In the genomic region with DNA sequence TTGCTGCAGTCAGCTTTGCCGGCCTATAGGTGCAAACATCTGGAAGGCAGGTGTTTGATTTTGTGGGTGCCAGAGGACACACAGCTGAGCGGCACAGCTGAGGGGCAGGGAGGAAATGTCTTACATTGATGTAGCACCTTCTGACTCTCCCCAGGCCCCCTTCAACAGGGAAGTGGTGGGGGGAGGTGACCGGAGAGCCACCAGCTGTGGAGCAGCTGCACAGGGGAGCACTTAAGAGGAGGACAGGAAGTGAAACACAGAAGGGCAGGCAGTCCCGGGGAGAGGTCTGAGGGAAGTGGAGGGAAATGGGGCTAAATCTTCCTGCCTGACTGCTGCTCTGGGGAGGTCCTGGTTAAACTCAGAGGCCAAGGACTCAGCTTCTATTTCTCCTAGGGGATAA, we compare ENCODE assay signal across 13 cellular contexts.
DNase-seq lines count a peak whose midpoint lies in the region; ATAC-seq and TF ChIP-seq lines count a peak whose summit lies in the region.
"Had no signal": no experiment of that assay in that cellular context is flagged by ENCODE, and none has a peak within 500 bp of the region (broad histone marks: within the 10 kb centered on the region; RNA-seq: fewer than 3 reads in every experiment).

No MANE protein-coding gene starts in this region.

- no peak overlapping the region for H3K27ac ChIP-seq in MM.1S (ENCODE audit: low read length)
- H3K27ac ChIP-seq: KMS-11, thyroid gland had no signal

- H3K9me3 Mint-ChIP-seq in activated naive CD8-positive, alpha-beta T cell treated with anti-CD3 and anti-CD28 coated beads, Interleukin-2, amount 10 ng/mL, durations not matched to agents 7 days and 5 days, result peaks cover 3% of the 10 kb centered on the region
- no peaks in the 10 kb centered on the region for H3K9me3 Mint-ChIP-seq in glutamatergic neuron (ENCODE audit: unreplicated experiment)
- H3K9me3 Mint-ChIP-seq: T-helper 1 cell treated with Interleukin-12 subunit alpha and Interleukin-12 subunit beta and Interleukin-4 antibody, amounts not matched to agents 30 μg/mL and 1 μg/mL, for 36 hours had no signal

- no peaks in the 10 kb centered on the region for H3K36me3 Mint-ChIP-seq in activated naive CD8-positive, alpha-beta T cell treated with anti-CD3 and anti-CD28 coated beads, Interleukin-2, amount 10 ng/mL, durations not matched to agents 7 days and 5 days
- H3K36me3 Mint-ChIP-seq in glutamatergic neuron (ENCODE audit: unreplicated experiment), result no peaks in the 10 kb centered on the region

- H3K27me3 Mint-ChIP-seq in activated naive CD8-positive, alpha-beta T cell treated with anti-CD3 and anti-CD28 coated beads, Interleukin-2, amount 10 ng/mL, durations not matched to agents 7 days and 5 days, result peaks cover 3% of the 10 kb centered on the region
- no peaks in the 10 kb centered on the region for H3K27me3 Mint-ChIP-seq in glutamatergic neuron (ENCODE audit: unreplicated experiment)

- peaks cover 12% of the 10 kb centered on the region for H3K4me1 Mint-ChIP-seq in activated naive CD8-positive, alpha-beta T cell treated with anti-CD3 and anti-CD28 coated beads, Interleukin-2, amount 10 ng/mL, durations not matched to agents 7 days and 5 days
- H3K4me1 Mint-ChIP-seq in glutamatergic neuron (ENCODE audit: low read depth, unreplicated experiment), result no peaks in the 10 kb centered on the region

- H3K27me3 ChIP-seq in GM06990 (replicated peaks; ENCODE audit: control insufficient read depth, insufficient read depth, low read length) (no peaks in the 10 kb centered on the region), MM.1S (replicated peaks; ENCODE audit: insufficient read depth, low read length) (no peaks in the 10 kb centered on the region)
- H3K27me3 ChIP-seq: thyroid gland had no signal

- no peaks in the 10 kb centered on the region for H4K20me1 ChIP-seq in MM.1S (ENCODE audit: insufficient read depth, low read length)

- H3K4me1 ChIP-seq in MM.1S (ENCODE audit: low read length), result peaks cover 9% of the 10 kb centered on the region
- H3K4me1 ChIP-seq: thyroid gland had no signal

- TF ChIP-seq CTCF in GM06990 (IDR thresholded peaks at IDR 0.05; ENCODE audit: insufficient read depth, low read length, poor library complexity, severe bottlenecking) (no peak), MM.1S (IDR thresholded peaks at IDR 0.05; ENCODE audit: low read length) (no peak), glutamatergic neuron (IDR thresholded peaks at IDR 0.05; ENCODE audit: partially characterized antibody, unreplicated experiment) (no peak)

- no peak overlapping the region for H3K4me3 Mint-ChIP-seq in activated naive CD8-positive, alpha-beta T cell treated with anti-CD3 and anti-CD28 coated beads, Interleukin-2, amount 10 ng/mL, durations not matched to agents 7 days and 5 days
- no peak overlapping the region for H3K4me3 Mint-ChIP-seq in glutamatergic neuron (ENCODE audit: unreplicated experiment)
- H3K4me3 Mint-ChIP-seq: T-helper 1 cell treated with Interleukin-12 subunit alpha and Interleukin-12 subunit beta and Interleukin-4 antibody, amounts not matched to agents 30 μg/mL and 1 μg/mL, for 36 hours had no signal

- H3F3A ChIP-seq in MM.1S (ENCODE audit: insufficient read depth, low read length), result no peaks in the 10 kb centered on the region

- no peaks in the 10 kb centered on the region for H3K36me3 ChIP-seq in GM06990 (ENCODE audit: control insufficient read depth, insufficient read depth, low read length)
- no peaks in the 10 kb centered on the region for H3K36me3 ChIP-seq in MM.1S (replicated peaks; ENCODE audit: insufficient read depth, low read length)
- H3K36me3 ChIP-seq: thyroid gland had no signal

- peak; percentile 89 for ATAC-seq in GM21447 (IDR thresholded peaks at IDR 0.05; ENCODE audit: unreplicated experiment)
- peak; percentile 14 for ATAC-seq in activated naive CD8-positive, alpha-beta T cell treated with anti-CD3 and anti-CD28 coated beads, Interleukin-2, amount 10 ng/mL, durations not matched to agents 7 days and 5 days (ENCODE audit: low read depth)

- H3K79me2 ChIP-seq in MM.1S (ENCODE audit: low read length), result no peaks in the 10 kb centered on the region

- peak overlapping the region; percentile 26; the same call in 1 of the 2 replicates for H2AFZ ChIP-seq in MM.1S (ENCODE audit: low read length)

- no peaks in the 10 kb centered on the region for H3K9me2 ChIP-seq in MM.1S (replicated peaks; ENCODE audit: insufficient read depth, low read length)

- H3K9ac ChIP-seq in MM.1S (ENCODE audit: low read length), result no peak overlapping the region
- H3K9ac ChIP-seq: KMS-11 had no signal

- H3K4me2 ChIP-seq in MM.1S (ENCODE audit: low read depth, low read length), result peak overlapping the region; percentile 15; the same call in 1 of the 2 replicates
- H3K4me2 ChIP-seq: KMS-11 had no signal

- H3K4me3 ChIP-seq in GM06990 (replicated peaks; ENCODE audit: low read depth, low read length) (no peak overlapping the region), MM.1S (ENCODE audit: low read length) (no peak overlapping the region)
- H3K4me3 ChIP-seq: thyroid gland had no signal

- no peaks in the 10 kb centered on the region for H3K9me3 ChIP-seq in MM.1S (replicated peaks; ENCODE audit: insufficient read depth, low read length)
- H3K9me3 ChIP-seq: thyroid gland had no signal

- H3K27ac Mint-ChIP-seq in activated naive CD8-positive, alpha-beta T cell treated with anti-CD3 and anti-CD28 coated beads, Interleukin-2, amount 10 ng/mL, durations not matched to agents 7 days and 5 days, result no peak overlapping the region
- H3K27ac Mint-ChIP-seq in glutamatergic neuron (ENCODE audit: unreplicated experiment), result no peak overlapping the region
- H3K27ac Mint-ChIP-seq: T-helper 1 cell treated with Interleukin-12 subunit alpha and Interleukin-12 subunit beta and Interleukin-4 antibody, amounts not matched to agents 30 μg/mL and 1 μg/mL, for 36 hours had no signal

- DNase-seq in GM06990 (ENCODE audit: extremely low read depth, insufficient read length), result peak; percentile 64
- DNase-seq in MM.1S, result peak; percentile 24
- no peak for DNase-seq in activated naive CD8-positive, alpha-beta T cell treated with anti-CD3 and anti-CD28 coated beads, Interleukin-2, amount 10 ng/mL, durations not matched to agents 7 days and 5 days
- DNase-seq in NCI-H2196 (lab: John Stamatoyannopoulos, UW; ENCODE audit: unreplicated experiment), result no peak
- no peak for DNase-seq in C1 segment of cervical spinal cord (lab: John Stamatoyannopoulos, UW)
- DNase-seq in anterior cingulate cortex (lab: John Stamatoyannopoulos, UW), result no peak
- no peak for DNase-seq in glutamatergic neuron
- DNase-seq: effector memory CD4-positive, alpha-beta T cell; NCI-H526 treated with DMSO at 0.1 percent for 48 hours; thyroid gland had no signal

- POLR2A ChIA-PET in activated naive CD8-positive, alpha-beta T cell treated with anti-CD3 and anti-CD28 coated beads, Interleukin-2, amount 10 ng/mL, durations not matched to agents 7 days and 5 days (lab: Charles Lee), result no interaction called here

Comparison
In these comparisons a context has a peak if more than half of its experiments do, and no peak if none do; other contexts are left out.
1. DNase-seq: peak in GM06990 (single experiment) and MM.1S (single experiment); none in activated naive CD8-positive, alpha-beta T cell treated with anti-CD3 and anti-CD28 coated beads, Interleukin-2, amount 10 ng/mL, durations not matched to agents 7 days and 5 days (single experiment), NCI-H2196 (single experiment), C1 segment of cervical spinal cord (0 of 14), anterior cingulate cortex (0 of 58) and glutamatergic neuron (single experiment).